In genomic region chr5:134851307-134851923, GRCh38 we compare ENCODE assay signal across 8 cellular contexts.
DNase-seq lines count a peak whose midpoint lies in the region; ATAC-seq, FAIRE-seq and TF ChIP-seq lines count a peak whose summit lies in the region.

No MANE protein-coding gene starts in this region.

- no peak for FAIRE-seq in RCC 7860 (lab: Jason Lieb, UNC)

- DNase-seq in GM03348 (ENCODE audit: low spot score) (peak; percentile 64), OCI-M1 (lab: John Stamatoyannopoulos, UW) (peak; percentile 74), fibroblast of gingiva (ENCODE audit: low read depth) (peak; percentile 76), middle frontal gyrus (ENCODE audit: extremely low spot score, low spot score) (no peak), RCC 7860 (ENCODE audit: low spot score) (no peak)
- no peak for DNase-seq in activated T-cell treated with anti-CD3 and anti-CD28 coated beads, Interleukin-2, amount 50 U/mL, for 48 hours

- peak; percentile 64 for TF ChIP-seq CTCF in 22Rv1 (IDR thresholded peaks at IDR 0.05)

- H3K27ac ChIP-seq in 22Rv1: no peak overlapping the region

- no peak for ATAC-seq in HG02973 (IDR thresholded peaks at IDR 0.05; ENCODE audit: unreplicated experiment)

Comparison
In these comparisons a context has a peak if more than half of its experiments do, and no peak if none do; other contexts are left out.
1. DNase-seq: peak in GM03348 (single experiment), OCI-M1 (single experiment) and fibroblast of gingiva (single experiment); none in middle frontal gyrus (single experiment), activated T-cell treated with anti-CD3 and anti-CD28 coated beads, Interleukin-2, amount 50 U/mL, for 48 hours (0 of 2) and RCC 7860 (single experiment).